8 cellular contexts compared by ENCODE assay signal in genomic region chr7:50418086-50418515, GRCh38. TPM values are rescaled to one million over a fixed set of nuclear protein-coding genes. Genes with fewer than 3 reads are reported as not detected.
DNase-seq lines count a peak whose midpoint lies in the region; ATAC-seq and TF ChIP-seq lines count a peak whose summit lies in the region.

No MANE protein-coding gene starts in this region.

- no peak overlapping the region for H3K4me3 Mint-ChIP-seq in CD14-positive monocyte
- no peak overlapping the region for H3K4me3 Mint-ChIP-seq in chondrocyte (ENCODE audit: unreplicated experiment)

- DNase-seq in CD14-positive monocyte (ENCODE audit: low spot score) (peak; percentile 63), NCI-H345 treated with DMSO at 0.1 percent for 48 hours (lab: John Stamatoyannopoulos, UW; ENCODE audit: unreplicated experiment) (peak; percentile 67), chondrocyte (ENCODE audit: low spot score) (no peak)
- peak; percentile 50 for DNase-seq in activated CD4-positive, alpha-beta T cell treated with anti-CD3 and anti-CD28 coated beads for 1 hour
- DNase-seq in stimulated activated CD8-positive, alpha-beta memory T cell treated with anti-CD3 and anti-CD28 coated beads, Interleukin-12 subunit alpha, Interleukin-12 subunit beta, amount 100 ng/mL, for 1 hour (ENCODE audit: low read depth), result peak; percentile 54

- no peak overlapping the region for H3K27ac ChIP-seq in liver (ENCODE audit: low read depth in 1 of 2, low read length in 2 of 2)

- H3K36me3 Mint-ChIP-seq in CD14-positive monocyte, result no peaks in the 10 kb centered on the region
- no peaks in the 10 kb centered on the region for H3K36me3 Mint-ChIP-seq in chondrocyte (ENCODE audit: low read depth)

- intact Hi-C loops in CD14-positive monocyte (cut with micrococcal nuclease), result loop anchor here in 1 of 2 donors (5.0 to 10.0 kb wide), 2 partner anchors 113 to 206 kb away; partner anchors contain the start of gene IKZF1

- H3K9me3 Mint-ChIP-seq in CD14-positive monocyte, result peaks cover 0 to 2% (median 0%) of the 10 kb centered on the region in 7 donors
- no peaks in the 10 kb centered on the region for H3K9me3 Mint-ChIP-seq in chondrocyte (ENCODE audit: low read depth)

- H3K27me3 Mint-ChIP-seq in CD14-positive monocyte (ENCODE audit: low read depth in 3 of 3) (peaks cover 0 to 3% (median 2%) of the 10 kb centered on the region in 3 donors), chondrocyte (ENCODE audit: low read depth) (peaks cover 3% of the 10 kb centered on the region)

- no peak overlapping the region for H3K4me3 ChIP-seq in liver (ENCODE audit: low read depth in 1 of 3, low read length in 3 of 3)

- H3K9me3 ChIP-seq in liver (ENCODE audit: control insufficient read depth in 4 of 4, low read length in 3 of 4), result no peaks in the 10 kb centered on the region

- H3K4me1 ChIP-seq in liver (ENCODE audit: control insufficient read depth in 4 of 4, insufficient read depth in 4 of 4, low read length in 3 of 4), result no peaks in the 10 kb centered on the region

- peak overlapping the region in 1 of 7 donors; percentile 74 for H3K27ac Mint-ChIP-seq in CD14-positive monocyte
- H3K27ac Mint-ChIP-seq in chondrocyte (ENCODE audit: unreplicated experiment), result no peak overlapping the region

- H3K4me1 Mint-ChIP-seq in CD14-positive monocyte (peaks cover 54% of the 10 kb centered on the region), chondrocyte (ENCODE audit: low read depth) (no peaks in the 10 kb centered on the region)

- H3K36me3 ChIP-seq in liver (ENCODE audit: control insufficient read depth in 4 of 4, insufficient read depth in 3 of 4, low read depth in 1 of 4, low read length in 3 of 4), result no peaks in the 10 kb centered on the region

- 27% methylated on average over 4 of the region's 4 CpGs for WGBS in liver

- TF ChIP-seq CTCF in CD14-positive monocyte (IDR thresholded peaks at IDR 0.05), result peak; percentile 94
- TF ChIP-seq CTCF in chondrocyte (IDR thresholded peaks at IDR 0.05), result peak; percentile 90
- peak; percentile 65 for TF ChIP-seq CTCF in liver (IDR thresholded peaks at IDR 0.05; ENCODE audit: low read depth, low read length, missing input control)

- peak; percentile 73 to 85 for TF ChIP-seq RAD21 in liver (IDR thresholded peaks at IDR 0.05)

- no peak overlapping the region for H3K9ac ChIP-seq in liver (ENCODE audit: low read depth in 1 of 2, low read length in 2 of 2)

- no peaks in the 10 kb centered on the region for H3K27me3 ChIP-seq in liver (ENCODE audit: control insufficient read depth in 4 of 4, insufficient read depth in 4 of 4, low read length in 3 of 4)

- peak; percentile 79 for ATAC-seq in GM19043 (IDR thresholded peaks at IDR 0.05; ENCODE audit: low read depth, unreplicated experiment)
- peak; percentile 83 for ATAC-seq in HG03175 (IDR thresholded peaks at IDR 0.05; ENCODE audit: unreplicated experiment)

TF ChIP-seq in liver, 16 proteins besides CTCF, POLR2A, EP300 and RAD21:
- no peak for TF ChIP-seq NR2F2 (IDR thresholded peaks at IDR 0.05)
- no peak for TF ChIP-seq FOXA1 (IDR thresholded peaks at IDR 0.05)
- no peak for TF ChIP-seq JUND (IDR thresholded peaks at IDR 0.05)
- no peak for TF ChIP-seq GABPA (IDR thresholded peaks at IDR 0.05 in 1 of 2, conservative IDR thresholded peaks at IDR 0.05 in 1 of 2)
- no peak for TF ChIP-seq EGR1 (IDR thresholded peaks at IDR 0.05; ENCODE audit: low read depth in 2 of 2)
- no peak for TF ChIP-seq HNF4A (conservative IDR thresholded peaks at IDR 0.05)
- TF ChIP-seq SP1 (IDR thresholded peaks at IDR 0.05), result no peak
- TF ChIP-seq, protein P1, sequence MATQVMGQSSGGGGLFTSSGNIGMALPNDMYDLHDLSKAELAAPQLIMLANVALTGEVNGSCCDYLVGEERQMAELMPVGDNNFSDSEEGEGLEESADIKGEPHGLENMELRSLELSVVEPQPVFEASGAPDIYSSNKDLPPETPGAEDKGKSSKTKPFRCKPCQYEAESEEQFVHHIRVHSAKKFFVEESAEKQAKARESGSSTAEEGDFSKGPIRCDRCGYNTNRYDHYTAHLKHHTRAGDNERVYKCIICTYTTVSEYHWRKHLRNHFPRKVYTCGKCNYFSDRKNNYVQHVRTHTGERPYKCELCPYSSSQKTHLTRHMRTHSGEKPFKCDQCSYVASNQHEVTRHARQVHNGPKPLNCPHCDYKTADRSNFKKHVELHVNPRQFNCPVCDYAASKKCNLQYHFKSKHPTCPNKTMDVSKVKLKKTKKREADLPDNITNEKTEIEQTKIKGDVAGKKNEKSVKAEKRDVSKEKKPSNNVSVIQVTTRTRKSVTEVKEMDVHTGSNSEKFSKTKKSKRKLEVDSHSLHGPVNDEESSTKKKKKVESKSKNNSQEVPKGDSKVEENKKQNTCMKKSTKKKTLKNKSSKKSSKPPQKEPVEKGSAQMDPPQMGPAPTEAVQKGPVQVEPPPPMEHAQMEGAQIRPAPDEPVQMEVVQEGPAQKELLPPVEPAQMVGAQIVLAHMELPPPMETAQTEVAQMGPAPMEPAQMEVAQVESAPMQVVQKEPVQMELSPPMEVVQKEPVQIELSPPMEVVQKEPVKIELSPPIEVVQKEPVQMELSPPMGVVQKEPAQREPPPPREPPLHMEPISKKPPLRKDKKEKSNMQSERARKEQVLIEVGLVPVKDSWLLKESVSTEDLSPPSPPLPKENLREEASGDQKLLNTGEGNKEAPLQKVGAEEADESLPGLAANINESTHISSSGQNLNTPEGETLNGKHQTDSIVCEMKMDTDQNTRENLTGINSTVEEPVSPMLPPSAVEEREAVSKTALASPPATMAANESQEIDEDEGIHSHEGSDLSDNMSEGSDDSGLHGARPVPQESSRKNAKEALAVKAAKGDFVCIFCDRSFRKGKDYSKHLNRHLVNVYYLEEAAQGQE (IDR thresholded peaks at IDR 0.05), result no peak
- TF ChIP-seq ZBTB33 (IDR thresholded peaks at IDR 0.05), result no peak
- no peak for TF ChIP-seq HNF4G (IDR thresholded peaks at IDR 0.05)
- no peak for TF ChIP-seq YY1 (IDR thresholded peaks at IDR 0.05)
- no peak for TF ChIP-seq FOXA2 (IDR thresholded peaks at IDR 0.05)
- TF ChIP-seq TAF1 (conservative IDR thresholded peaks at IDR 0.05), result no peak
- TF ChIP-seq ATF3 (IDR thresholded peaks at IDR 0.05), result no peak
- no peak for TF ChIP-seq RXRA (IDR thresholded peaks at IDR 0.05)
- TF ChIP-seq, protein P2, sequence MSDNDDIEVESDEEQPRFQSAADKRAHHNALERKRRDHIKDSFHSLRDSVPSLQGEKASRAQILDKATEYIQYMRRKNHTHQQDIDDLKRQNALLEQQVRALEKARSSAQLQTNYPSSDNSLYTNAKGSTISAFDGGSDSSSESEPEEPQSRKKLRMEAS (IDR thresholded peaks at IDR 0.05), result no peak
TF ChIP-seq in liver: peak in this region for 0.

RNA-seq across cellular contexts. Expression of gene FIGNL1, which starts 32.0 kb away (rescaled TPM):
- polyA plus RNA-seq in CD14-positive monocyte, result 1 to 10 TPM in 1 of 2 donors, under 1 TPM in 1; 0.55 to 2.4 TPM
- 6.5 to 11.4 TPM (median 6.8 TPM) in 3 replicates for total RNA-seq in chondrocyte
- total RNA-seq in liver, result 10 to 100 TPM in 1 of 2 donors, 1 to 10 TPM in 1; 3.8 to 13.2 TPM
- 1 to 10 TPM; 1.2 to 2.9 TPM for polyA plus RNA-seq in liver
